ENCODE assay signal across 2 cellular contexts in the genomic region with DNA sequence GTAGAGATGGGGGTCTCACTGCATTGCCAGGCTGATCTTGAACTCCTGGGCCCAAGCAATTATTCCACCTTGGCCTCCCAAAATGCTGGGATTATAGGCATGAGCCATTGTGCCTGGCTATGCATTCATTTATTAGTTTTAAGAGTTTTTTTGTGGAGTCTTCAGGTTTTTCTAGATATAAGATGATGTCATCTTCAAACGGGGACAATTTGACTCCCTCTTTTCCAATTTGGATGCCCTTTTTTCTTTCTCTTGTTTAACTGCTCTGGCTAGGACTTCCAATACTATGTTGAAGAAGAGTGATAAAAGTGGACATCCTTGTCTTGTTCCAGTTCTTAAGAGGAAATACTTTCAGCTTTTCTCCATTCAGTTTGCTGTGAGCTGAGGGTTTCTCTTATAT.
TF ChIP-seq lines count a peak whose summit lies in the region.

No MANE protein-coding gene starts in this region.

TF ChIP-seq in HEK293, 187 proteins besides CTCF, POLR2A, EP300 and RAD21:
- TF ChIP-seq, protein P1, sequence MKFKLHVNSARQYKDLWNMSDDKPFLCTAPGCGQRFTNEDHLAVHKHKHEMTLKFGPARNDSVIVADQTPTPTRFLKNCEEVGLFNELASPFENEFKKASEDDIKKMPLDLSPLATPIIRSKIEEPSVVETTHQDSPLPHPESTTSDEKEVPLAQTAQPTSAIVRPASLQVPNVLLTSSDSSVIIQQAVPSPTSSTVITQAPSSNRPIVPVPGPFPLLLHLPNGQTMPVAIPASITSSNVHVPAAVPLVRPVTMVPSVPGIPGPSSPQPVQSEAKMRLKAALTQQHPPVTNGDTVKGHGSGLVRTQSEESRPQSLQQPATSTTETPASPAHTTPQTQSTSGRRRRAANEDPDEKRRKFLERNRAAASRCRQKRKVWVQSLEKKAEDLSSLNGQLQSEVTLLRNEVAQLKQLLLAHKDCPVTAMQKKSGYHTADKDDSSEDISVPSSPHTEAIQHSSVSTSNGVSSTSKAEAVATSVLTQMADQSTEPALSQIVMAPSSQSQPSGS (tag by site-specific recombination; IDR thresholded peaks at IDR 0.05; ENCODE audit: low read depth) = peak; percentile 30; the same call in 1 of the 2 replicates
- no peak for TF ChIP-seq ZNF223 (tag by site-specific recombination; IDR thresholded peaks at IDR 0.05)

TF ChIP-seq in K562, 482 proteins besides CTCF, POLR2A, EP300 and RAD21 (continued from another document):
- TF ChIP-seq, protein P2, sequence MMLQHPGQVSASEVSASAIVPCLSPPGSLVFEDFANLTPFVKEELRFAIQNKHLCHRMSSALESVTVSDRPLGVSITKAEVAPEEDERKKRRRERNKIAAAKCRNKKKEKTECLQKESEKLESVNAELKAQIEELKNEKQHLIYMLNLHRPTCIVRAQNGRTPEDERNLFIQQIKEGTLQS (IDR thresholded peaks at IDR 0.05) = peak; percentile 22; the same call in 1 of the 2 replicates
- TF ChIP-seq, protein P2 (CRISPR knock-in tag; conservative IDR thresholded peaks at IDR 0.05) = no peak
- no peak for TF ChIP-seq NUFIP1 (IDR thresholded peaks at IDR 0.05; ENCODE audit: partially characterized antibody)
TF ChIP-seq in K562: peak in this region for 1.
